ENCODE assay signal across 1 cellular context in genomic region chr3:9918261-9919038, GRCh38.
TF ChIP-seq lines count a peak whose summit lies in the region.

No MANE protein-coding gene starts in this region.

TF ChIP-seq in HepG2, 621 proteins besides CTCF, POLR2A, EP300 and RAD21:
- peak; percentile 60 for TF ChIP-seq ZNF629 (CRISPR knock-in tag; conservative IDR thresholded peaks at IDR 0.05)
- TF ChIP-seq ZNF138 (CRISPR knock-in tag; IDR thresholded peaks at IDR 0.05; ENCODE audit: low read depth) = no peak
- TF ChIP-seq TFDP1 (CRISPR knock-in tag; IDR thresholded peaks at IDR 0.05; ENCODE audit: borderline replicate concordance) = 0 out of 2 replicates have a peak, but pooled peaks have one; percentile 5
